16 cellular contexts compared by ENCODE assay signal in the genomic region with DNA sequence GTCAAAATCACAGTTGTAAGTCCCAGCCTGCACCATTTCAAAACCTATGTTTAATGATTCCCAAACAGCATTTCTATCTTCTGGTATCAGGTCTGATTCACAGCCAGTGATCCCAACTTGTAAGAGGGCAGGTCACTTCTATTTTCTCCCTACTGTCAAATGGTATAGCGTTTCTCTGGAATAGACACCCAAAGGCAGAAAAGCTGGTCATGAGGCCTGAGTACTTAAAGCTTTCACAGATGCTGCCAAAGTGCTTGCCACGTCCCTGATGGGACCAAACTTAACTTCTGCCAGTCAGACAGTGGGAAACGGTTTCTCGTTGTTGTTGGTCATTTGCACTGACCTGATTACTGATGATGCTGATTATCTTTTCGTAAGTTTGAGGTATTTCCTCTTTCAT. TPM values are rescaled to one million over a fixed set of nuclear protein-coding genes. Genes with fewer than 3 reads are reported as not detected.
DNase-seq lines count a peak whose midpoint lies in the region; ATAC-seq and TF ChIP-seq lines count a peak whose summit lies in the region.
"Had no signal": no experiment of that assay in that cellular context is flagged by ENCODE, and none has a peak within 500 bp of the region (broad histone marks: within the 10 kb centered on the region; RNA-seq: fewer than 3 reads in every experiment).

No MANE protein-coding gene starts in this region.

- POLR2A ChIA-PET in activated CD8-positive, alpha-beta T cell treated with anti-CD3 and anti-CD28 coated beads for 36 hours (lab: Charles Lee), result interaction anchor here (1.1 to 1.3 kb wide), 2 partner anchors 13 to 25 kb away, joined by 3 to 5 read pairs; no protein-coding TSS in a partner anchor
- POLR2A ChIA-PET in activated CD8-positive, alpha-beta T cell treated with anti-CD3 and anti-CD28 coated beads, Interleukin-2, amount 10 ng/mL, durations not matched to agents 7 days and 5 days (lab: Charles Lee), result interaction anchor here (0.7 kb wide), 1 partner anchor 53 kb away, joined by 3 read pairs; no protein-coding TSS in a partner anchor

- H3K27ac ChIP-seq in gastrocnemius medialis, result peak overlapping the region; percentile 73 to 87 (median 82)
- H3K27ac ChIP-seq: coronary artery, pancreas had no signal

- TF ChIP-seq CTCF in activated CD8-positive, alpha-beta T cell treated with anti-CD3 and anti-CD28 coated beads for 36 hours (IDR thresholded peaks at IDR 0.05), result no peak
- no peak for TF ChIP-seq CTCF in Loucy (conservative IDR thresholded peaks at IDR 0.05; ENCODE audit: low read length)
- no peak for TF ChIP-seq CTCF in gastrocnemius medialis (IDR thresholded peaks at IDR 0.05 in 4 of 5, conservative IDR thresholded peaks at IDR 0.05 in 1 of 5)

- H3K4me1 Mint-ChIP-seq in activated CD8-positive, alpha-beta T cell treated with anti-CD3 and anti-CD28 coated beads for 36 hours (ENCODE audit: low read depth), result peaks cover 90% of the 10 kb centered on the region
- H3K4me1 Mint-ChIP-seq in activated CD8-positive, alpha-beta T cell treated with anti-CD3 and anti-CD28 coated beads, Interleukin-2, amount 10 ng/mL, durations not matched to agents 7 days and 5 days (ENCODE audit: low read depth), result peaks cover 90% of the 10 kb centered on the region
- H3K4me1 Mint-ChIP-seq in effector memory CD8-positive, alpha-beta T cell (ENCODE audit: low read depth in 2 of 2), result peaks cover 72 to 80% of the 10 kb centered on the region in 2 donors

- peak overlapping the region; percentile 84 for H3K27ac Mint-ChIP-seq in activated CD8-positive, alpha-beta T cell treated with anti-CD3 and anti-CD28 coated beads for 36 hours
- no peak overlapping the region for H3K27ac Mint-ChIP-seq in activated CD8-positive, alpha-beta T cell treated with anti-CD3 and anti-CD28 coated beads, Interleukin-2, amount 10 ng/mL, durations not matched to agents 7 days and 5 days
- peak overlapping the region; percentile 10 to 49 for H3K27ac Mint-ChIP-seq in effector memory CD8-positive, alpha-beta T cell

- H3K36me3 ChIP-seq in Loucy (ENCODE audit: insufficient read depth, low read length), result peaks cover under 1% of the 10 kb centered on the region; the same call in 1 of the 2 replicates
- no peaks in the 10 kb centered on the region for H3K36me3 ChIP-seq in gastrocnemius medialis
- H3K36me3 ChIP-seq: pancreas had no signal

- H3K4me1 ChIP-seq in Loucy (ENCODE audit: insufficient read depth, low read length, poor library complexity, severe bottlenecking), result peaks cover 76% of the 10 kb centered on the region
- peaks cover 70 to 75% of the 10 kb centered on the region in 2 donors for H3K4me1 ChIP-seq in gastrocnemius medialis

- peak overlapping the region; percentile 44 for H3K9ac ChIP-seq in Loucy (ENCODE audit: low read depth, low read length, poor library complexity, severe bottlenecking)

- peak overlapping the region; percentile 76 for H3K4me2 ChIP-seq in Loucy (ENCODE audit: low read depth, low read length, poor library complexity, severe bottlenecking)

- no peaks in the 10 kb centered on the region for H3K9me2 ChIP-seq in Loucy (replicated peaks; ENCODE audit: low read depth, low read length)

- CTCF ChIA-PET in activated CD8-positive, alpha-beta T cell treated with anti-CD3 and anti-CD28 coated beads for 36 hours (lab: Charles Lee), result interaction anchor here (1.0 to 6.0 kb wide), 3 partner anchors 10 to 45 kb away, joined by 3 to 55 read pairs (median 5); no protein-coding TSS in a partner anchor
- CTCF ChIA-PET in activated CD8-positive, alpha-beta T cell treated with anti-CD3 and anti-CD28 coated beads, Interleukin-2, amount 10 ng/mL, durations not matched to agents 7 days and 5 days (lab: Charles Lee), result interaction anchor here (1.2 to 5.2 kb wide), 4 partner anchors 8 to 30 kb away, joined by 3 to 35 read pairs (median 17); no protein-coding TSS in a partner anchor

- peaks cover 22% of the 10 kb centered on the region for H3K36me3 Mint-ChIP-seq in activated CD8-positive, alpha-beta T cell treated with anti-CD3 and anti-CD28 coated beads for 36 hours (ENCODE audit: low read depth)
- peaks cover 31% of the 10 kb centered on the region for H3K36me3 Mint-ChIP-seq in activated CD8-positive, alpha-beta T cell treated with anti-CD3 and anti-CD28 coated beads, Interleukin-2, amount 10 ng/mL, durations not matched to agents 7 days and 5 days (ENCODE audit: low read depth)
- peaks cover 54% of the 10 kb centered on the region for H3K36me3 Mint-ChIP-seq in effector memory CD8-positive, alpha-beta T cell (ENCODE audit: insufficient read depth)

- no peak for TF ChIP-seq POLR2A in gastrocnemius medialis (IDR thresholded peaks at IDR 0.05)

- intact Hi-C loops in activated CD8-positive, alpha-beta T cell treated with anti-CD3 and anti-CD28 coated beads for 36 hours (cut with micrococcal nuclease), result no loop called here
- intact Hi-C loops in gastrocnemius medialis (cut with DNase I; ENCODE audit: low total_unique reads), result no loop called here

- no peak overlapping the region for H2AFZ ChIP-seq in Loucy (ENCODE audit: low read length)

- no peak for ATAC-seq in activated CD8-positive, alpha-beta T cell treated with anti-CD3 and anti-CD28 coated beads for 36 hours
- no peak for ATAC-seq in activated CD8-positive, alpha-beta T cell treated with anti-CD3 and anti-CD28 coated beads, Interleukin-2, amount 10 ng/mL, durations not matched to agents 7 days and 5 days
- no peak for ATAC-seq in effector memory CD8-positive, alpha-beta T cell (replicated peaks)
- ATAC-seq in gastrocnemius medialis (peak; percentile 31 to 55), HG02973 (IDR thresholded peaks at IDR 0.05; ENCODE audit: unreplicated experiment) (no peak)
- ATAC-seq: pancreas, PC-3 had no signal

- H3K27me3 ChIP-seq in Loucy (ENCODE audit: insufficient read depth, low read length, poor library complexity, severe bottlenecking) (no peaks in the 10 kb centered on the region), gastrocnemius medialis (no peaks in the 10 kb centered on the region)
- H3K27me3 ChIP-seq: pancreas had no signal

- H3K9me3 ChIP-seq in Loucy (ENCODE audit: insufficient read depth, low read depth, low read length), result no peaks in the 10 kb centered on the region
- H3K9me3 ChIP-seq in gastrocnemius medialis, result no peaks in the 10 kb centered on the region
- H3K9me3 ChIP-seq: Caco-2, pancreas had no signal

- no peak for DNase-seq in activated CD8-positive, alpha-beta T cell treated with anti-CD3 and anti-CD28 coated beads for 36 hours
- DNase-seq in activated CD8-positive, alpha-beta T cell treated with anti-CD3 and anti-CD28 coated beads, Interleukin-2, amount 10 ng/mL, durations not matched to agents 7 days and 5 days, result no peak
- DNase-seq in effector memory CD8-positive, alpha-beta T cell, result no peak
- DNase-seq in gastrocnemius medialis (no peak), glomerular visceral epithelial cell (ENCODE audit: extremely low spot score) (no peak), NCI-H1436 (lab: John Stamatoyannopoulos, UW) (no peak)
- DNase-seq: activated CD4-positive, CD25-positive, alpha-beta regulatory T cell; anterior cingulate cortex; Caco-2; NCI-H446 treated with DMSO at 0.1 percent for 48 hours; pancreas; PC-3; SW 1271 had no signal

- no peaks in the 10 kb centered on the region for H3K27me3 Mint-ChIP-seq in activated CD8-positive, alpha-beta T cell treated with anti-CD3 and anti-CD28 coated beads for 36 hours
- no peaks in the 10 kb centered on the region for H3K27me3 Mint-ChIP-seq in activated CD8-positive, alpha-beta T cell treated with anti-CD3 and anti-CD28 coated beads, Interleukin-2, amount 10 ng/mL, durations not matched to agents 7 days and 5 days (ENCODE audit: low read depth)
- H3K27me3 Mint-ChIP-seq in effector memory CD8-positive, alpha-beta T cell, result no peaks in the 10 kb centered on the region

- peaks cover 36% of the 10 kb centered on the region for H4K20me1 ChIP-seq in Loucy (ENCODE audit: insufficient read depth, low read length, poor library complexity, severe bottlenecking)

- H3K79me2 ChIP-seq in Loucy (ENCODE audit: insufficient read depth, low read length), result peaks cover 94% of the 10 kb centered on the region

- H3K4me3 ChIP-seq in Loucy (ENCODE audit: low read length, poor library complexity, severe bottlenecking), result no peak overlapping the region
- no peak overlapping the region for H3K4me3 ChIP-seq in gastrocnemius medialis
- H3K4me3 ChIP-seq: coronary artery, pancreas had no signal

- H3F3A ChIP-seq in Loucy (ENCODE audit: low read depth), result peaks cover 15% of the 10 kb centered on the region

- in situ Hi-C loops in gastrocnemius medialis (cut with MboI; ENCODE audit: low sequenced_read_pairs in 4 of 4), result no loop called here

- H3K9me3 Mint-ChIP-seq in activated CD8-positive, alpha-beta T cell treated with anti-CD3 and anti-CD28 coated beads for 36 hours, result no peaks in the 10 kb centered on the region
- H3K9me3 Mint-ChIP-seq in activated CD8-positive, alpha-beta T cell treated with anti-CD3 and anti-CD28 coated beads, Interleukin-2, amount 10 ng/mL, durations not matched to agents 7 days and 5 days (ENCODE audit: insufficient read depth), result no peaks in the 10 kb centered on the region
- no peaks in the 10 kb centered on the region for H3K9me3 Mint-ChIP-seq in effector memory CD8-positive, alpha-beta T cell

- H3K4me3 Mint-ChIP-seq in activated CD8-positive, alpha-beta T cell treated with anti-CD3 and anti-CD28 coated beads for 36 hours, result no peak overlapping the region
- H3K4me3 Mint-ChIP-seq in activated CD8-positive, alpha-beta T cell treated with anti-CD3 and anti-CD28 coated beads, Interleukin-2, amount 10 ng/mL, durations not matched to agents 7 days and 5 days, result no peak overlapping the region
- H3K4me3 Mint-ChIP-seq in effector memory CD8-positive, alpha-beta T cell, result peak overlapping the region; percentile 60 to 88

RNA-seq across cellular contexts. Expression of a gene that starts 43.4 kb away (rescaled TPM):
- total RNA-seq in activated CD8-positive, alpha-beta T cell treated with anti-CD3 and anti-CD28 coated beads for 36 hours, result 10 to 100 TPM; 95.1 to 96.0 TPM
- 100 to 1,000 TPM; 137 to 138 TPM for total RNA-seq in activated CD8-positive, alpha-beta T cell treated with anti-CD3 and anti-CD28 coated beads, Interleukin-2, amount 10 ng/mL, durations not matched to agents 7 days and 5 days
- 10 to 100 TPM; 24.7 to 43.7 (median 32.4) TPM for total RNA-seq in gastrocnemius medialis

Comparison
In these comparisons a context has a peak if more than half of its experiments do, and no peak if none do; other contexts are left out.
1. ATAC-seq: peak in gastrocnemius medialis (2 of 2); none in activated CD8-positive, alpha-beta T cell treated with anti-CD3 and anti-CD28 coated beads for 36 hours (single experiment), activated CD8-positive, alpha-beta T cell treated with anti-CD3 and anti-CD28 coated beads, Interleukin-2, amount 10 ng/mL, durations not matched to agents 7 days and 5 days (single experiment), effector memory CD8-positive, alpha-beta T cell (single experiment) and HG02973 (single experiment).
2. H3K4me3 Mint-ChIP-seq: peak in effector memory CD8-positive, alpha-beta T cell (2 of 2); none in activated CD8-positive, alpha-beta T cell treated with anti-CD3 and anti-CD28 coated beads for 36 hours (single experiment) and activated CD8-positive, alpha-beta T cell treated with anti-CD3 and anti-CD28 coated beads, Interleukin-2, amount 10 ng/mL, durations not matched to agents 7 days and 5 days (single experiment).